In the genomic region with DNA sequence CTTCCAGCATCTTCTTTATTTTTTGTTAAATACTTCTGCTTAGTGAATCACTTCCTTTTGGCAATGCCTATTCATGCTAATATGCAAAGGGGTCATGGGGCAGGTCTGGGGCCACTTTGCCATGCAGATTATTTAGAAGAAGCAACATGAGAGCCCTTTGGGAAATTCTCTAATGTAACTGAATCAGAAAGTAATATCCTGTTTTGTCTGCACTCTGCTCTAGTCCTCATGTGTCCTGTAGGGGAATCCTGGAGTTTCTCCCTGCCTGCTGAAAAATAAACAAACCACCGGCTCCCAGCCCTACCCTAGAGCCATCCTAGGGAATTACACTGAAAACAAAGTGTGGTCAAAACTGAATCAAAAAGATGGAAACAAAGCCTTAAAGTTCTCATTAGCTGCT, we compare ENCODE assay signal across 1 cellular context.
TF ChIP-seq lines count a peak whose summit lies in the region.

No MANE protein-coding gene starts in this region.

TF ChIP-seq in H1, 55 proteins besides CTCF, POLR2A, EP300 and RAD21 (continued from another document):
- TF ChIP-seq CHD7 (IDR thresholded peaks at IDR 0.05; ENCODE audit: insufficient replicate concordance, low read length) = no peak
